8 cellular contexts compared by ENCODE assay signal in genomic region chr16:74984194-74984669, GRCh38. TPM values are rescaled to one million over a fixed set of nuclear protein-coding genes. Genes with fewer than 3 reads are reported as not detected.
DNase-seq lines count a peak whose midpoint lies in the region; ATAC-seq and TF ChIP-seq lines count a peak whose summit lies in the region.

No MANE protein-coding gene starts in this region.

- in situ Hi-C loops in ACHN (cut with HindIII; ENCODE audit: low pct_ligation_motif_present, low pct_unique_long_range_greater_than_20kb, low sequenced_read_pairs) = no loop called here

- TF ChIP-seq RAD21 in HCT116 (IDR thresholded peaks at IDR 0.05; ENCODE audit: low read depth) = no peak

- peaks cover 5 to 22% of the 10 kb centered on the region in 2 experiments for H3K4me1 ChIP-seq in HCT116 (ENCODE audit: control insufficient read depth in 1 of 2, insufficient read depth in 2 of 2, low read length in 2 of 2)
- peaks cover 10 to 30% (median 14%) of the 10 kb centered on the region in 3 donors for H3K4me1 ChIP-seq in esophagus squamous epithelium

- peak; percentile 43 for DNase-seq in ACHN
- no peak for DNase-seq in HCT116 (ENCODE audit: low read depth, low spot score)
- peak; percentile 33 for DNase-seq in activated CD4-positive, alpha-beta T cell treated with anti-CD3 and anti-CD28 coated beads, Interleukin-2, amount 10 ng/mL, durations not matched to agents 7 days and 5 days
- DNase-seq in esophagus squamous epithelium (lab: John Stamatoyannopoulos, UW) = no peak
- no peak for DNase-seq in osteocyte (ENCODE audit: extremely low spot score, unreplicated experiment)
- no peak for DNase-seq in nucleus accumbens (lab: John Stamatoyannopoulos, UW)

- RAD21 ChIA-PET in HCT116 (lab: Charles Lee; ENCODE audit: low non-redundant PET in 1 of 2, low total read pairs in 2 of 2, uncharacterized antibody in 2 of 2, unreplicated experiment in 2 of 2) = interaction anchor here in 1 of 2 experiments (1.7 kb wide), 1 partner anchor 127 kb away, joined by 6 read pairs; no protein-coding TSS in a partner anchor

- peak overlapping the region; percentile 98 for H3K4me2 ChIP-seq in HCT116 (ENCODE audit: low read length)

- ATAC-seq in HCT116 = no peak; the same call in none of the 2 replicates
- no peak for ATAC-seq in GM19324 (IDR thresholded peaks at IDR 0.05; ENCODE audit: low FRiP score, unreplicated experiment)
- ATAC-seq in GM19455 (IDR thresholded peaks at IDR 0.05; ENCODE audit: unreplicated experiment) = no peak

- peak overlapping the region; percentile 91 for H3K4me3 Mint-ChIP-seq in activated CD4-positive, alpha-beta T cell treated with anti-CD3 and anti-CD28 coated beads, Interleukin-2, amount 10 ng/mL, durations not matched to agents 7 days and 5 days
- peak overlapping the region; percentile 87 for H3K4me3 Mint-ChIP-seq in osteocyte (ENCODE audit: unreplicated experiment)

- POLR2A ChIA-PET in HCT116 (lab: Charles Lee) = interaction anchor here (0.9 to 2.8 kb wide), 5 partner anchors 14 to 132 kb away, joined by 3 to 17 read pairs (median 6); partner anchors contain the start of gene LDHD
- POLR2A ChIA-PET in activated CD4-positive, alpha-beta T cell treated with anti-CD3 and anti-CD28 coated beads, Interleukin-2, amount 10 ng/mL, durations not matched to agents 7 days and 5 days (lab: Charles Lee) = interaction anchor here (1.0 kb wide), 1 partner anchor 285 kb away, joined by 3 read pairs; no protein-coding TSS in a partner anchor

- no TSS peak for BruUV-seq in HCT116 (replicated peaks; lab: Mats Ljungman, UMichigan)

- CTCF ChIA-PET in HCT116 (lab: Charles Lee) = interaction anchor here (1.6 to 4.6 kb wide), 3 partner anchors 14 to 127 kb away, joined by 6 to 41 read pairs (median 39); partner anchors contain the start of gene ZNRF1
- CTCF ChIA-PET in activated CD4-positive, alpha-beta T cell treated with anti-CD3 and anti-CD28 coated beads, Interleukin-2, amount 10 ng/mL, durations not matched to agents 7 days and 5 days (lab: Charles Lee) = interaction anchor here (1.0 to 7.9 kb wide), 3 partner anchors 14 to 126 kb away, joined by 3 to 56 read pairs (median 10); partner anchors contain the start of gene ZNRF1

- H3K4me1 Mint-ChIP-seq in activated CD4-positive, alpha-beta T cell treated with anti-CD3 and anti-CD28 coated beads, Interleukin-2, amount 10 ng/mL, durations not matched to agents 7 days and 5 days = peaks cover 23% of the 10 kb centered on the region
- H3K4me1 Mint-ChIP-seq in osteocyte (ENCODE audit: unreplicated experiment) = peaks cover 4% of the 10 kb centered on the region

- H3K9me2 ChIP-seq in HCT116 (ENCODE audit: insufficient read depth) = no peaks in the 10 kb centered on the region

- peak overlapping the region; percentile 99 to 100 for H3K4me3 ChIP-seq in HCT116 (replicated peaks in 1 of 2; ENCODE audit: low read depth in 1 of 2, low read length in 2 of 2)
- H3K4me3 ChIP-seq in esophagus squamous epithelium = peak overlapping the region; percentile 91 to 100 (median 98)

- intact Hi-C loops in HCT116 (cut with micrococcal nuclease) = no loop called here
- intact Hi-C loops in esophagus squamous epithelium (cut with DNase I) = no loop called here

- no peaks in the 10 kb centered on the region for H3K9me3 Mint-ChIP-seq in activated CD4-positive, alpha-beta T cell treated with anti-CD3 and anti-CD28 coated beads, Interleukin-2, amount 10 ng/mL, durations not matched to agents 7 days and 5 days
- no peaks in the 10 kb centered on the region for H3K9me3 Mint-ChIP-seq in osteocyte (ENCODE audit: unreplicated experiment)

- no peak overlapping the region for H2AFZ ChIP-seq in HCT116 (ENCODE audit: low read depth, low read length, poor library complexity, severe bottlenecking)

- H3K36me3 Mint-ChIP-seq in activated CD4-positive, alpha-beta T cell treated with anti-CD3 and anti-CD28 coated beads, Interleukin-2, amount 10 ng/mL, durations not matched to agents 7 days and 5 days (ENCODE audit: low read depth) = peaks cover 2% of the 10 kb centered on the region
- H3K36me3 Mint-ChIP-seq in osteocyte (ENCODE audit: unreplicated experiment) = no peaks in the 10 kb centered on the region

- H3K9ac ChIP-seq in HCT116 (ENCODE audit: low read length) = peak overlapping the region; percentile 100

- TF ChIP-seq CTCF in HCT116 (IDR thresholded peaks at IDR 0.05 in 2 of 3, conservative IDR thresholded peaks at IDR 0.05 in 1 of 3; ENCODE audit: borderline replicate concordance in 1 of 3, insufficient read depth in 1 of 3, low read depth in 2 of 3, low read length in 2 of 3) = no peak
- no peak for TF ChIP-seq CTCF in esophagus squamous epithelium (IDR thresholded peaks at IDR 0.05)
- TF ChIP-seq CTCF in osteocyte (IDR thresholded peaks at IDR 0.05) = no peak

- H3K27ac ChIP-seq in HCT116 (ENCODE audit: low read depth, low read length) (peak overlapping the region; percentile 74), esophagus squamous epithelium (peak overlapping the region; percentile 89 to 98 (median 95))

- H3K36me3 ChIP-seq in HCT116 (ENCODE audit: control insufficient read depth in 1 of 2, insufficient read depth in 2 of 2, low read length in 2 of 2) = 0 out of 4 replicates have a peak, but pooled peaks cover 0 to 2% of the 10 kb centered on the region in 2 experiments
- no peaks in the 10 kb centered on the region for H3K36me3 ChIP-seq in esophagus squamous epithelium

- TF ChIP-seq POLR2A in HCT116 (IDR thresholded peaks at IDR 0.05; ENCODE audit: borderline replicate concordance, extremely low read depth, insufficient read depth, insufficient read length) = no peak
- no peak for TF ChIP-seq POLR2A in esophagus squamous epithelium (IDR thresholded peaks at IDR 0.05)

- 13 to 18% methylated on average over 20 to 24 of the region's 26 CpGs for WGBS in esophagus squamous epithelium, 2 donors

- H3K27ac Mint-ChIP-seq in activated CD4-positive, alpha-beta T cell treated with anti-CD3 and anti-CD28 coated beads, Interleukin-2, amount 10 ng/mL, durations not matched to agents 7 days and 5 days = peak overlapping the region; percentile 92
- H3K27ac Mint-ChIP-seq in osteocyte (ENCODE audit: unreplicated experiment) = no peak overlapping the region

- no peaks in the 10 kb centered on the region for H4K20me1 ChIP-seq in HCT116 (ENCODE audit: insufficient read depth)

- no peaks in the 10 kb centered on the region for H3K27me3 ChIP-seq in HCT116 (ENCODE audit: insufficient read depth, low read length)
- no peaks in the 10 kb centered on the region for H3K27me3 ChIP-seq in esophagus squamous epithelium

- H3K27me3 Mint-ChIP-seq in activated CD4-positive, alpha-beta T cell treated with anti-CD3 and anti-CD28 coated beads, Interleukin-2, amount 10 ng/mL, durations not matched to agents 7 days and 5 days = no peaks in the 10 kb centered on the region
- H3K27me3 Mint-ChIP-seq in osteocyte (ENCODE audit: unreplicated experiment) = no peaks in the 10 kb centered on the region

- peaks cover 39% of the 10 kb centered on the region for H3K79me2 ChIP-seq in HCT116 (ENCODE audit: insufficient read depth, low read length)

- H3K9me3 ChIP-seq in HCT116 (ENCODE audit: control insufficient read depth in 1 of 2, insufficient read depth in 1 of 2, low read depth in 1 of 2, low read length in 2 of 2) (no peaks in the 10 kb centered on the region), esophagus squamous epithelium (no peaks in the 10 kb centered on the region)

TF ChIP-seq in HCT116, 20 proteins besides CTCF, POLR2A, EP300 and RAD21 (continues in another document):
- TF ChIP-seq MAX (IDR thresholded peaks at IDR 0.05) = no peak
- no peak for TF ChIP-seq CEBPB (IDR thresholded peaks at IDR 0.05; ENCODE audit: low read depth)
- no peak for TF ChIP-seq CBX3 (IDR thresholded peaks at IDR 0.05; ENCODE audit: low read depth)
- TF ChIP-seq ZNF274 (IDR thresholded peaks at IDR 0.05; ENCODE audit: low read depth, low read length) = no peak
- no peak for TF ChIP-seq JUND (IDR thresholded peaks at IDR 0.05)
- no peak for TF ChIP-seq EZH2phosphoT487 (IDR thresholded peaks at IDR 0.05; ENCODE audit: borderline replicate concordance)
- no peak for TF ChIP-seq EGR1 (IDR thresholded peaks at IDR 0.05; ENCODE audit: low read depth)

RNA-seq across cellular contexts. Expression of gene WDR59, which starts 0.7 kb away (rescaled TPM):
- total RNA-seq in HCT116 (2021; ENCODE audit: unreplicated experiment) (96.9 TPM), esophagus squamous epithelium (10 to 100 TPM in 3 of 4 donors, 1 to 10 TPM in 1; 9.8 to 25.1 (median 22.2) TPM), osteocyte (58.8 and 63.3 TPM in 2 replicates)
- 44.8 and 44.9 TPM in 2 replicates for polyA plus RNA-seq in HCT116 (2012)
- total RNA-seq in activated CD4-positive, alpha-beta T cell treated with anti-CD3 and anti-CD28 coated beads, Interleukin-2, amount 10 ng/mL, durations not matched to agents 7 days and 5 days = 10 to 100 TPM; 65.8 TPM

RNA-seq across cellular contexts. Expression of gene ZNRF1, which starts 14.6 kb away (rescaled TPM):
- 48.2 TPM for total RNA-seq in HCT116 (2021; ENCODE audit: unreplicated experiment)
- 33.8 and 38.2 TPM in 2 replicates for polyA plus RNA-seq in HCT116 (2012)
- total RNA-seq in activated CD4-positive, alpha-beta T cell treated with anti-CD3 and anti-CD28 coated beads, Interleukin-2, amount 10 ng/mL, durations not matched to agents 7 days and 5 days = 10 to 100 TPM; 16.1 to 16.3 TPM
- 10 to 100 TPM; 28.0 to 67.4 (median 33.5) TPM for total RNA-seq in esophagus squamous epithelium
- total RNA-seq in osteocyte = 30.9 and 32.1 TPM in 2 replicates

Comparison
In these comparisons a context has a peak if more than half of its experiments do, and no peak if none do; other contexts are left out.
1. DNase-seq: peak in ACHN (single experiment) and activated CD4-positive, alpha-beta T cell treated with anti-CD3 and anti-CD28 coated beads, Interleukin-2, amount 10 ng/mL, durations not matched to agents 7 days and 5 days (single experiment); none in HCT116 (single experiment), esophagus squamous epithelium (single experiment), osteocyte (single experiment) and nucleus accumbens (0 of 56).